ENCODE assay signal across 8 cellular contexts in genomic region chr15:71448688-71449114, GRCh38.
DNase-seq lines count a peak whose midpoint lies in the region; ATAC-seq and TF ChIP-seq lines count a peak whose summit lies in the region.

No MANE protein-coding gene starts in this region.

- H3K36me3 Mint-ChIP-seq in GM23338 (ENCODE audit: low read depth): no peaks in the 10 kb centered on the region

- H3K27me3 ChIP-seq in GM23338 (ENCODE audit: insufficient read depth): no peaks in the 10 kb centered on the region
- no peaks in the 10 kb centered on the region for H3K27me3 ChIP-seq in uterus

- DNase-seq in AG09309 (ENCODE audit: low read depth) (peak; percentile 40), GM23338 (ENCODE audit: low spot score) (peak; percentile 79), NCI-H524 treated with DMSO at 0.1 percent for 48 hours (lab: John Stamatoyannopoulos, UW) (peak; percentile 13), cardiac fibroblast (ENCODE audit: low read depth in 2 of 2) (peak; percentile 80 to 81), left colon (peak in 1 of 2 donors; percentile 10), uterus (peak; percentile 48 to 61)
- DNase-seq in activated naive CD4-positive, alpha-beta T cell treated with anti-CD3 and anti-CD28 coated beads, Interleukin-2, amount 50 U/mL, for 16 hours: no peak

- no peak for TF ChIP-seq POLR2A in uterus (IDR thresholded peaks at IDR 0.05)

- no peak overlapping the region for H3K27ac Mint-ChIP-seq in GM23338

- intact Hi-C loops in left colon (cut with DNase I, micrococcal nuclease): loop anchor here in 1 of 2 donors (5.0 to 10.0 kb wide), 4 partner anchors 204 to 554 kb away; partner anchors contain the start of genes LRRC49 and THAP10
- intact Hi-C loops in uterus (cut with DNase I; ENCODE audit: low total_unique reads): loop anchor here (10.0 kb wide), 3 partner anchors 64 to 706 kb away; no protein-coding TSS in a partner anchor

- H3K4me1 Mint-ChIP-seq in GM23338: no peaks in the 10 kb centered on the region; the same call in 1 of the 3 replicates

- H3F3A ChIP-seq in GM23338 (replicated peaks; ENCODE audit: low read depth): no peaks in the 10 kb centered on the region

- no peaks in the 10 kb centered on the region for H3K9me3 ChIP-seq in uterus

- TF ChIP-seq CTCF in AG09309 (IDR thresholded peaks at IDR 0.05; ENCODE audit: control insufficient read depth, insufficient read depth, low read depth, low read length, missing control alignments) (peak; percentile 89), GM23338 (conservative IDR thresholded peaks at IDR 0.05; ENCODE audit: low read depth in 2 of 2) (peak; percentile 87 to 90), cardiac fibroblast (IDR thresholded peaks at IDR 0.05; ENCODE audit: low read depth, low read length) (peak; percentile 93), uterus (IDR thresholded peaks at IDR 0.05) (peak; percentile 87 to 97 (median 90))

- H3K36me3 ChIP-seq in GM23338 (ENCODE audit: insufficient read depth): no peaks in the 10 kb centered on the region
- H3K36me3 ChIP-seq in uterus: no peaks in the 10 kb centered on the region

- no peak overlapping the region for H2AFZ ChIP-seq in GM23338

- ATAC-seq in GM23338 (peak; percentile 81), left colon (peak; percentile 33), HG02852 (IDR thresholded peaks at IDR 0.05; ENCODE audit: unreplicated experiment) (no peak)

- no peak overlapping the region for H3K4me2 ChIP-seq in GM23338

- no peak overlapping the region for H3K4me3 Mint-ChIP-seq in GM23338

- H3K4me3 ChIP-seq in AG09309 (ENCODE audit: control insufficient read depth, low read depth, low read length) (no peak overlapping the region), GM23338 (no peak overlapping the region), cardiac fibroblast (replicated peaks in 1 of 2; ENCODE audit: low read depth in 2 of 2, low read length in 2 of 2) (no peak overlapping the region), uterus (no peak overlapping the region)

- no peaks in the 10 kb centered on the region for H3K9me3 Mint-ChIP-seq in GM23338

- H3K9me2 ChIP-seq in GM23338 (ENCODE audit: insufficient read depth): no peaks in the 10 kb centered on the region

- H3K27ac ChIP-seq in GM23338 (ENCODE audit: low read depth) (no peak overlapping the region), uterus (peak overlapping the region in 1 of 2 donors; percentile 50)

- no peaks in the 10 kb centered on the region for H4K20me1 ChIP-seq in GM23338 (replicated peaks; ENCODE audit: insufficient read depth)

- no peaks in the 10 kb centered on the region for H3K79me2 ChIP-seq in GM23338 (replicated peaks; ENCODE audit: insufficient read depth)

- H3K4me1 ChIP-seq in GM23338 (ENCODE audit: insufficient read depth) (peaks cover 4% of the 10 kb centered on the region), uterus (no peaks in the 10 kb centered on the region)

- H3K27me3 Mint-ChIP-seq in GM23338 (ENCODE audit: insufficient read depth, low read depth, poor library complexity): no peaks in the 10 kb centered on the region

TF ChIP-seq in GM23338, 12 proteins besides CTCF, POLR2A, EP300 and RAD21:
- TF ChIP-seq JUNB (IDR thresholded peaks at IDR 0.05; ENCODE audit: unreplicated experiment) (no peak), ZNF462 (CRISPR knock-in tag; IDR thresholded peaks at IDR 0.05) (no peak), REST (IDR thresholded peaks at IDR 0.05; ENCODE audit: unreplicated experiment) (no peak)
